ENCODE assay signal across 8 cellular contexts in genomic region chr11:75526192-75526541, GRCh38. TPM values are rescaled to one million over a fixed set of nuclear protein-coding genes. Genes with fewer than 3 reads are reported as not detected.
DNase-seq lines count a peak whose midpoint lies in the region; ATAC-seq and TF ChIP-seq lines count a peak whose summit lies in the region.

No MANE protein-coding gene starts in this region.

- H3K9me3 Mint-ChIP-seq in naive thymus-derived CD8-positive, alpha-beta T cell = no peaks in the 10 kb centered on the region

- peaks cover 24 to 32% (median 30%) of the 10 kb centered on the region in 4 donors for H3K4me1 Mint-ChIP-seq in naive thymus-derived CD8-positive, alpha-beta T cell

- H3K27ac ChIP-seq in KMS-11 (no peak overlapping the region), colonic mucosa (no peak overlapping the region)

- H3K9ac ChIP-seq in KMS-11 (peak overlapping the region; percentile 44; the same call in 1 of the 2 replicates), colonic mucosa (ENCODE audit: low read depth in 2 of 2, low read length in 2 of 2) (peak overlapping the region; percentile 51 to 55)

- no peaks in the 10 kb centered on the region for H3K79me2 ChIP-seq in KMS-11 (ENCODE audit: insufficient read depth, low read depth)

- no peaks in the 10 kb centered on the region for H3K27me3 Mint-ChIP-seq in naive thymus-derived CD8-positive, alpha-beta T cell

- H3K27me3 ChIP-seq in KMS-11 (ENCODE audit: insufficient read depth, low read depth) (peaks cover 9% of the 10 kb centered on the region; the same call in 1 of the 2 replicates), colonic mucosa (peaks cover 9% of the 10 kb centered on the region)

- ATAC-seq in naive thymus-derived CD8-positive, alpha-beta T cell = peak in 1 of 2 donors; percentile 5
- ATAC-seq in GM18868 (IDR thresholded peaks at IDR 0.05; ENCODE audit: unreplicated experiment) (no peak), HG03432 (IDR thresholded peaks at IDR 0.05; ENCODE audit: unreplicated experiment) (no peak), GM21360 (IDR thresholded peaks at IDR 0.05; ENCODE audit: unreplicated experiment) (no peak)

- TF ChIP-seq CTCF in AG10803 (conservative IDR thresholded peaks at IDR 0.05; ENCODE audit: low read length) = no peak
- no peak for TF ChIP-seq CTCF in KMS-11 (conservative IDR thresholded peaks at IDR 0.05; ENCODE audit: low read depth, low read length)
- TF ChIP-seq CTCF in colonic mucosa (IDR thresholded peaks at IDR 0.05) = no peak

- POLR2A ChIA-PET in naive thymus-derived CD8-positive, alpha-beta T cell (lab: Charles Lee) = interaction anchor here (0.6 to 1.4 kb wide), 4 partner anchors 9 to 126 kb away, joined by 3 to 5 read pairs (median 4); no protein-coding TSS in a partner anchor

- peak overlapping the region in 9 of 10 donors; percentile 9 to 84 (median 69) for H3K27ac Mint-ChIP-seq in naive thymus-derived CD8-positive, alpha-beta T cell

- H3K4me3 ChIP-seq in AG10803 (ENCODE audit: low read length) = peak overlapping the region; percentile 72
- no peak overlapping the region for H3K4me3 ChIP-seq in KMS-11 (IDR thresholded peaks at IDR 0.05; ENCODE audit: insufficient read depth, low read depth, low read length)
- H3K4me3 ChIP-seq in colonic mucosa = peak overlapping the region; percentile 56

- DNase-seq in AG10803 (ENCODE audit: low read depth) (no peak), colonic mucosa (no peak), iPS-NIHi7 (ENCODE audit: extremely low spot score) (no peak)
- no peak for DNase-seq in naive thymus-derived CD8-positive, alpha-beta T cell

- H3K9me3 ChIP-seq in colonic mucosa = no peaks in the 10 kb centered on the region

- peak overlapping the region; percentile 75 to 91 (median 78) for H3K4me3 Mint-ChIP-seq in naive thymus-derived CD8-positive, alpha-beta T cell

- H3K36me3 Mint-ChIP-seq in naive thymus-derived CD8-positive, alpha-beta T cell = no peaks in the 10 kb centered on the region

- intact Hi-C loops in colonic mucosa (cut with DNase I) = loop anchor here (10.0 kb wide), 1 partner anchor 251 kb away; no protein-coding TSS in a partner anchor

- H3K36me3 ChIP-seq in KMS-11 (ENCODE audit: insufficient read depth) (no peaks in the 10 kb centered on the region), colonic mucosa (no peaks in the 10 kb centered on the region)

- peak overlapping the region; percentile 61 for H2AFZ ChIP-seq in KMS-11 (ENCODE audit: low read depth)

- H4K20me1 ChIP-seq in KMS-11 (ENCODE audit: insufficient read depth) = no peaks in the 10 kb centered on the region

- H3K4me1 ChIP-seq in KMS-11 (ENCODE audit: low read depth, poor library complexity, severe bottlenecking) (peaks cover 30% of the 10 kb centered on the region), colonic mucosa (no peaks in the 10 kb centered on the region)

- peak overlapping the region; percentile 61 for H3K4me2 ChIP-seq in KMS-11

RNA-seq across cellular contexts. Expression of gene GDPD5, which starts 0.4 kb away (rescaled TPM):
- 1 to 10 TPM; 2.6 to 4.1 TPM for total RNA-seq in colonic mucosa
- 10 to 100 TPM; 13.1 to 13.4 TPM for total RNA-seq in naive thymus-derived CD8-positive, alpha-beta T cell
- polyA plus RNA-seq in naive thymus-derived CD8-positive, alpha-beta T cell = 1 to 10 TPM; 4.2 to 5.1 (median 4.3) TPM

RNA-seq across cellular contexts. Expression of gene SERPINH1, which starts 35.9 kb away (rescaled TPM):
- total RNA-seq in colonic mucosa = 100 to 1,000 TPM in 1 of 2 donors, 10 to 100 TPM in 1; 66.3 to 136 TPM
- total RNA-seq in naive thymus-derived CD8-positive, alpha-beta T cell = 10 to 100 TPM; 10.1 to 11.6 TPM
- 1 to 10 TPM; 1.6 to 4.5 (median 2.8) TPM for polyA plus RNA-seq in naive thymus-derived CD8-positive, alpha-beta T cell

Comparison
In these comparisons a context has a peak if more than half of its experiments do, and no peak if none do; other contexts are left out.
1. RNA of gene SERPINH1, which starts 35.9 kb away (total RNA-seq): 66.3 to 136 TPM in colonic mucosa; 10.1 to 11.6 TPM in naive thymus-derived CD8-positive, alpha-beta T cell; every median in the first group is over 4 times any median in the second.